9 cellular contexts compared by ENCODE assay signal in the genomic region with DNA sequence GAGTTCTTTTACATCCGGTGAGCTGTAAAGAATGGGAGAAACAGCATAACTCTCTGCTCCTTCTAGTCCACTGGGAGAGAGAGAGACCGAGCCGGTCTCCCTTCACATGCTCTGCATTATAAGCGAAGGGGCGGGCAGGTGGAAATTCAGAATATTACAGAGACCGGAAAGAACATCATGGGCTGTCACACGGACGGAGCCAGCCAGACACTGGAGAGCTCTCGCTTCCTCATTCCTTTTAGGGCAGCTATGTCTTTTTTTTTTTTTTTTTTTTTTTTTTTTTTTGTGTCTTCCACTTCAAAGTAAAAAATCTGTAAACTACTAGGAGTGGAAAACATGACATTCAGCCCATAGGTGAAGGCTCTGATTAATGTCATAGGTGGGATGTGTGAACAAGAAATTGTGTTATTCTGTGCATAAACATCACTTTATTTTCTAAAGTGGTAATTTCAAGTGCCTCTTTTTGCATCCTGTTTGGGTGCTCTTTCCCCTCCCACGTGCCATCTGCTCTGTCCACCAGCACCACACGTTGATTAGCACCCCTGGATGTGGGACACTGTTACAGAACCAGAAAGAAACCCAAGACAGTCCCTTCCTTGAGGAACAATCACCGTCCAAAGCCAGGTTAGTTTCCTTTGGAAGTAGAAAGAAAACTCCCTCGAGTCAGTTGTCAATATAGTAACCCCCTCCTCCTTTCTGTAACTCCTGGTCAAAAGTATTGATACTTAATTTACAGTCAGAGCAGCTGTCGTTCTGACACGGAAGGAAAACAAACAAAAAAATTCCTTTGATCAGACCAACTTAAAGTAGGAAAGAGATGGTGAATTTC. TPM values are rescaled to one million over a fixed set of nuclear protein-coding genes. Genes with fewer than 3 reads are reported as not detected.
DNase-seq lines count a peak whose midpoint lies in the region; ATAC-seq and TF ChIP-seq lines count a peak whose summit lies in the region.
"Had no signal": no experiment of that assay in that cellular context is flagged by ENCODE, and none has a peak within 500 bp of the region (broad histone marks: within the 10 kb centered on the region; RNA-seq: fewer than 3 reads in every experiment).

A gene with protein sequence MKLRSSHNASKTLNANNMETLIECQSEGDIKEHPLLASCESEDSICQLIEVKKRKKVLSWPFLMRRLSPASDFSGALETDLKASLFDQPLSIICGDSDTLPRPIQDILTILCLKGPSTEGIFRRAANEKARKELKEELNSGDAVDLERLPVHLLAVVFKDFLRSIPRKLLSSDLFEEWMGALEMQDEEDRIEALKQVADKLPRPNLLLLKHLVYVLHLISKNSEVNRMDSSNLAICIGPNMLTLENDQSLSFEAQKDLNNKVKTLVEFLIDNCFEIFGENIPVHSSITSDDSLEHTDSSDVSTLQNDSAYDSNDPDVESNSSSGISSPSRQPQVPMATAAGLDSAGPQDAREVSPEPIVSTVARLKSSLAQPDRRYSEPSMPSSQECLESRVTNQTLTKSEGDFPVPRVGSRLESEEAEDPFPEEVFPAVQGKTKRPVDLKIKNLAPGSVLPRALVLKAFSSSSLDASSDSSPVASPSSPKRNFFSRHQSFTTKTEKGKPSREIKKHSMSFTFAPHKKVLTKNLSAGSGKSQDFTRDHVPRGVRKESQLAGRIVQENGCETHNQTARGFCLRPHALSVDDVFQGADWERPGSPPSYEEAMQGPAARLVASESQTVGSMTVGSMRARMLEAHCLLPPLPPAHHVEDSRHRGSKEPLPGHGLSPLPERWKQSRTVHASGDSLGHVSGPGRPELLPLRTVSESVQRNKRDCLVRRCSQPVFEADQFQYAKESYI (minus strand): TSS at position 93 of the 829 bp plus-strand sequence. CDS start 845 bp downstream, outside the sequence.

- peaks cover 22% of the 10 kb centered on the region for H3K79me2 ChIP-seq in SU-DHL-6 (ENCODE audit: insufficient read depth, low read length)

- peaks cover 48 to 53% of the 10 kb centered on the region in 2 donors for H3K36me3 Mint-ChIP-seq in activated naive CD4-positive, alpha-beta T cell treated with anti-CD3 and anti-CD28 coated beads, Interleukin-2, amount 50 U/mL, for 72 hours

- 19 to 27% methylated on average over 15 of the region's 15 CpGs for WGBS in lung, 2 donors

- DNase-seq in DMS 273 (lab: John Stamatoyannopoulos, UW; ENCODE audit: unreplicated experiment) (peak; percentile 16), DMS 273 treated with DMSO at 0.1 percent for 48 hours (lab: John Stamatoyannopoulos, UW) (no peak), lung (ENCODE audit: low spot score) (peak; percentile 67), NCI-H345 treated with DMSO at 0.1 percent for 48 hours (lab: John Stamatoyannopoulos, UW; ENCODE audit: unreplicated experiment) (no peak)
- DNase-seq in activated naive CD4-positive, alpha-beta T cell treated with anti-CD3 and anti-CD28 coated beads, Interleukin-2, amount 50 U/mL, for 72 hours (ENCODE audit: low spot score in 2 of 2), result peak; percentile 78 to 85
- peak; percentile 74 for DNase-seq in stimulated activated CD8-positive, alpha-beta memory T cell treated with anti-CD3 and anti-CD28 coated beads, Interleukin-4, amount 100 ng/mL, for 24 hours (ENCODE audit: low read depth)

- H3K27ac Mint-ChIP-seq in activated naive CD4-positive, alpha-beta T cell treated with anti-CD3 and anti-CD28 coated beads, Interleukin-2, amount 50 U/mL, for 72 hours, result peak within 1 kb of the TSS; percentile 96 to 99

- no peaks in the 10 kb centered on the region for H4K20me1 ChIP-seq in SU-DHL-6 (ENCODE audit: low read depth, low read length)

- H3K9ac ChIP-seq in SU-DHL-6 (ENCODE audit: low read length), result peak within 1 kb of the TSS; percentile 69

- no peaks in the 10 kb centered on the region for H3K9me3 Mint-ChIP-seq in activated naive CD4-positive, alpha-beta T cell treated with anti-CD3 and anti-CD28 coated beads, Interleukin-2, amount 50 U/mL, for 72 hours

- H3K4me3 ChIP-seq in SU-DHL-6 (ENCODE audit: insufficient read depth, low read length, poor library complexity, severe bottlenecking), result peak within 1 kb of the TSS; percentile 70
- no peak within 1 kb of the TSS for H3K4me3 ChIP-seq in lung

- H3K27ac ChIP-seq in SU-DHL-6 (ENCODE audit: low read depth, low read length) (peak within 1 kb of the TSS; percentile 75), lung (ENCODE audit: low read depth in 1 of 2, low read length in 1 of 2) (peak within 1 kb of the TSS in 1 of 2 donors; percentile 55)
- H3K27ac ChIP-seq: 22Rv1 had no signal

- H2AFZ ChIP-seq in SU-DHL-6 (ENCODE audit: low read depth, low read length, severe bottlenecking), result peak within 1 kb of the TSS; percentile 54

- no peaks in the 10 kb centered on the region for H3K9me3 ChIP-seq in SU-DHL-6 (ENCODE audit: insufficient read depth, low read length)
- H3K9me3 ChIP-seq in lung (ENCODE audit: control insufficient read depth in 2 of 2, insufficient read depth in 1 of 2, low read length in 1 of 2), result no peaks in the 10 kb centered on the region

- H3K4me2 ChIP-seq in SU-DHL-6 (ENCODE audit: low read depth, low read length, poor library complexity, severe bottlenecking), result peak within 1 kb of the TSS; percentile 93

- H3K9me2 ChIP-seq in SU-DHL-6 (replicated peaks; ENCODE audit: insufficient read depth, low read length), result no peaks in the 10 kb centered on the region

- H3K36me3 ChIP-seq in SU-DHL-6 (ENCODE audit: low read length) (peaks cover 38% of the 10 kb centered on the region), lung (ENCODE audit: control insufficient read depth in 2 of 2, insufficient read depth in 2 of 2, low read length in 2 of 2) (no peaks in the 10 kb centered on the region)

- H3K4me1 ChIP-seq in lung (ENCODE audit: control insufficient read depth in 2 of 2, insufficient read depth in 2 of 2, low read length in 2 of 2), result no peaks in the 10 kb centered on the region

- H3F3A ChIP-seq in SU-DHL-6 (ENCODE audit: insufficient read depth), result peaks cover 23% of the 10 kb centered on the region

- H3K27me3 ChIP-seq in SU-DHL-6 (ENCODE audit: low read length) (no peaks in the 10 kb centered on the region), lung (ENCODE audit: control insufficient read depth, insufficient read depth) (no peaks in the 10 kb centered on the region)

- ATAC-seq in HG03095 (IDR thresholded peaks at IDR 0.05; ENCODE audit: unreplicated experiment), result peak; percentile 87
- ATAC-seq in activated naive CD4-positive, alpha-beta T cell treated with anti-CD3 and anti-CD28 coated beads, Interleukin-2, amount 50 U/mL, for 72 hours, result peak; percentile 91 to 92
- peak; percentile 76 for ATAC-seq in lung (ENCODE audit: insufficient read depth, low FRiP score)

- no peak for TF ChIP-seq CTCF in SU-DHL-6 (IDR thresholded peaks at IDR 0.05; ENCODE audit: insufficient read depth, low read length, poor library complexity, severe bottlenecking)
- TF ChIP-seq CTCF in lung (IDR thresholded peaks at IDR 0.05; ENCODE audit: control extremely low read depth, extremely low read depth), result no peak

RNA-seq across cellular contexts. Expression of the gene that starts here (rescaled TPM):
- 10 to 100 TPM; 29.9 to 65.0 TPM for total RNA-seq in activated naive CD4-positive, alpha-beta T cell treated with anti-CD3 and anti-CD28 coated beads, Interleukin-2, amount 50 U/mL, for 72 hours
- total RNA-seq in lung, result 1 to 10 TPM; 7.9 to 8.9 TPM
- polyA plus RNA-seq in lung, result 10 to 100 TPM in 1 of 2 donors, 1 to 10 TPM in 1; 1.7 to 11.2 TPM

Comparison
In these comparisons a context has a peak if more than half of its experiments do, and no peak if none do; other contexts are left out.
1. DNase-seq: peak in DMS 273 (single experiment), activated naive CD4-positive, alpha-beta T cell treated with anti-CD3 and anti-CD28 coated beads, Interleukin-2, amount 50 U/mL, for 72 hours (2 of 2), lung (single experiment) and stimulated activated CD8-positive, alpha-beta memory T cell treated with anti-CD3 and anti-CD28 coated beads, Interleukin-4, amount 100 ng/mL, for 24 hours (single experiment); none in DMS 273 treated with DMSO at 0.1 percent for 48 hours (single experiment) and NCI-H345 treated with DMSO at 0.1 percent for 48 hours (single experiment).
2. Peak in every context shown above with its lines, with median percentiles within 50 percentile points of each other: ATAC-seq.